In the genomic region with DNA sequence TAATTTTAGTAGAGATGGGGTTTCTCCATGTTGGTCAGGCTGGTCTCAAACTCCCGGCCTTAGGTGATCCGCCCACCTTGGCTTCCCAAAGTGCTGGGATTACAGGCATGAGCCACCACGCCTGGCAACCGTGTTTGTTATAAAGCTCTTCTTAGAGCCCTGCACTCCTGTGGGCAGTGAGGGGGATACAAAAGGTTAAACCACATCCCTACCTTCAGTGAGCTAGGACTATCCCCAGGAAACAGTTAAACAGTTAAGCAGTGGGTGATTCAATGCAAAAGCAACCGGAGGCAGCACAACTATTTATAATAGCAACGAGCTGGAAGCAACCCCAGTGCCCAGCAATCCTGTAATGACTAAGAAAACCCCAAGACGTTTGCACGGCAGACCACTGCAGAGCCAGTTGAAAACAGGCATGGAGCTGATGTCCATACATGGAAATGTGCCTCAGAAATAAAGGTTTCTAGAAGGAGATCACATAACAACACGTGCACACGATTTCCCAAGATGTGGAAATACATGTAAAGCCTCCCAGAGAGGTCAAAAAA, we compare ENCODE assay signal across 7 cellular contexts.
DNase-seq lines count a peak whose midpoint lies in the region; ATAC-seq and TF ChIP-seq lines count a peak whose summit lies in the region.

No MANE protein-coding gene starts in this region.

- no peaks in the 10 kb centered on the region for H3F3A ChIP-seq in smooth muscle cell (ENCODE audit: low read depth)

- H3K4me2 ChIP-seq in smooth muscle cell, result no peak overlapping the region

- no peak for TF ChIP-seq CTCF in NB4 (IDR thresholded peaks at IDR 0.05; ENCODE audit: low read depth, low read length)
- TF ChIP-seq CTCF in coronary artery (IDR thresholded peaks at IDR 0.05), result no peak
- no peak for TF ChIP-seq CTCF in smooth muscle cell (IDR thresholded peaks at IDR 0.05; ENCODE audit: borderline replicate concordance, insufficient read depth, poor library complexity, severe bottlenecking)

- H3K4me3 ChIP-seq in NB4 (ENCODE audit: low read depth, low read length) (no peak overlapping the region), coronary artery (no peak overlapping the region), smooth muscle cell (no peak overlapping the region)

- no peaks in the 10 kb centered on the region for H3K4me1 ChIP-seq in smooth muscle cell (ENCODE audit: low read depth)

- WGBS in smooth muscle cell (ENCODE audit: low lambda C conversion rate), result 27% methylated on average over 10 of the region's 10 CpGs

- no peaks in the 10 kb centered on the region for H3K27me3 ChIP-seq in smooth muscle cell (ENCODE audit: low read depth)

- no peaks in the 10 kb centered on the region for H4K20me1 ChIP-seq in smooth muscle cell (ENCODE audit: low read depth)

- H3K9me3 ChIP-seq in smooth muscle cell (replicated peaks; ENCODE audit: low read depth), result no peaks in the 10 kb centered on the region

- H2AFZ ChIP-seq in smooth muscle cell (ENCODE audit: low read depth), result no peak overlapping the region

- H3K9ac ChIP-seq in smooth muscle cell (ENCODE audit: low read depth), result peak overlapping the region; percentile 33

- TF ChIP-seq POLR2A in NB4 (IDR thresholded peaks at IDR 0.05; ENCODE audit: extremely low read depth, insufficient read length), result no peak

- H3K79me2 ChIP-seq in smooth muscle cell (ENCODE audit: low read depth), result no peaks in the 10 kb centered on the region

- peak overlapping the region; percentile 39 to 74 for H3K27ac ChIP-seq in coronary artery
- H3K27ac ChIP-seq in smooth muscle cell (ENCODE audit: low read depth), result peak overlapping the region; percentile 86

- H3K36me3 ChIP-seq in smooth muscle cell (ENCODE audit: low read depth), result no peaks in the 10 kb centered on the region

- DNase-seq in NB4 (ENCODE audit: low read depth), result peak; percentile 86
- peak; percentile 87 for DNase-seq in coronary artery (ENCODE audit: low spot score)
- peak; percentile 19 for DNase-seq in smooth muscle cell (lab: John Stamatoyannopoulos, UW; ENCODE audit: unreplicated experiment)
- DNase-seq in D341Med (ENCODE audit: low spot score), result no peak

- ATAC-seq in GM18867 (IDR thresholded peaks at IDR 0.05; ENCODE audit: unreplicated experiment), result peak; percentile 81
- peak; percentile 61 for ATAC-seq in HG02571 (IDR thresholded peaks at IDR 0.05; ENCODE audit: unreplicated experiment)
- no peak for ATAC-seq in HG02840 (IDR thresholded peaks at IDR 0.05; ENCODE audit: low FRiP score, unreplicated experiment)
